ENCODE assay signal across 10 cellular contexts in genomic region chr10:71973777-71974488, GRCh38. TPM values are rescaled to one million over a fixed set of nuclear protein-coding genes. Genes with fewer than 3 reads are reported as not detected.
A peak's percentile ranks its signal among the peaks of the same experiment; 100 is the strongest.
DNase-seq lines count a peak whose midpoint lies in the region; TF ChIP-seq lines count a peak whose summit lies in the region.
"Had no signal": no experiment of that assay in that cellular context is flagged by ENCODE, and none has a peak within 500 bp of the region (broad histone marks: within the 10 kb centered on the region; RNA-seq: fewer than 3 reads in every experiment).

No MANE protein-coding gene starts in this region.

- no peak for TF ChIP-seq CTCF in testis (IDR thresholded peaks at IDR 0.05)

- H3K9me3 ChIP-seq in SJCRH30 (replicated peaks) (no peaks in the 10 kb centered on the region), testis (no peaks in the 10 kb centered on the region)

- H3K4me3 ChIP-seq in SJCRH30 (no peak overlapping the region), testis (no peak overlapping the region)

- H3K36me3 Mint-ChIP-seq in activated naive CD4-positive, alpha-beta T cell treated with anti-CD3 and anti-CD28 coated beads for 36 hours (ENCODE audit: low read depth): no peaks in the 10 kb centered on the region
- no peaks in the 10 kb centered on the region for H3K36me3 Mint-ChIP-seq in activated naive CD4-positive, alpha-beta T cell treated with anti-CD3 and anti-CD28 coated beads, Interleukin-2, amount 10 ng/mL, durations not matched to agents 7 days and 5 days

- H3K27ac ChIP-seq in SJCRH30 (peak overlapping the region; percentile 64), testis (peak overlapping the region; percentile 42 to 77)

- H3K4me3 Mint-ChIP-seq in activated naive CD4-positive, alpha-beta T cell treated with anti-CD3 and anti-CD28 coated beads for 36 hours: no peak overlapping the region
- H3K4me3 Mint-ChIP-seq in activated naive CD4-positive, alpha-beta T cell treated with anti-CD3 and anti-CD28 coated beads, Interleukin-2, amount 10 ng/mL, durations not matched to agents 7 days and 5 days: no peak overlapping the region
- H3K4me3 Mint-ChIP-seq: activated CD4-positive, alpha-beta T cell treated with anti-CD3 and anti-CD28 coated beads, Interleukin-2, amount 10 ng/mL, durations not matched to agents 7 days and 5 days had no signal

- TF ChIP-seq POLR2A in testis (IDR thresholded peaks at IDR 0.05): no peak

- H3K4me1 Mint-ChIP-seq in activated naive CD4-positive, alpha-beta T cell treated with anti-CD3 and anti-CD28 coated beads for 36 hours (ENCODE audit: low read depth): peaks cover 38% of the 10 kb centered on the region
- peaks cover 3% of the 10 kb centered on the region for H3K4me1 Mint-ChIP-seq in activated naive CD4-positive, alpha-beta T cell treated with anti-CD3 and anti-CD28 coated beads, Interleukin-2, amount 10 ng/mL, durations not matched to agents 7 days and 5 days

- H3K9me3 Mint-ChIP-seq in activated naive CD4-positive, alpha-beta T cell treated with anti-CD3 and anti-CD28 coated beads for 36 hours: no peaks in the 10 kb centered on the region
- no peaks in the 10 kb centered on the region for H3K9me3 Mint-ChIP-seq in activated naive CD4-positive, alpha-beta T cell treated with anti-CD3 and anti-CD28 coated beads, Interleukin-2, amount 10 ng/mL, durations not matched to agents 7 days and 5 days
- H3K9me3 Mint-ChIP-seq: activated CD4-positive, alpha-beta T cell treated with anti-CD3 and anti-CD28 coated beads, Interleukin-2, amount 10 ng/mL, durations not matched to agents 7 days and 5 days had no signal

- H3K4me1 ChIP-seq in SJCRH30 (peaks cover 48% of the 10 kb centered on the region), testis (peaks cover 76% of the 10 kb centered on the region)

- WGBS in testis, 2 donors: 68 to 75% methylated on average over 9 of the region's 9 CpGs

- intact Hi-C loops in activated naive CD4-positive, alpha-beta T cell treated with anti-CD3 and anti-CD28 coated beads for 36 hours (cut with micrococcal nuclease): loop anchor here (1.0 kb wide), 1 partner anchor 41 kb away; no protein-coding TSS in a partner anchor
- intact Hi-C loops in testis (cut with DNase I; ENCODE audit: low total_unique reads): no loop called here

- no peaks in the 10 kb centered on the region for H3K36me3 ChIP-seq in SJCRH30
- no peaks in the 10 kb centered on the region for H3K36me3 ChIP-seq in testis (ENCODE audit: low read depth, missing control alignments)

- CTCF ChIA-PET in activated naive CD4-positive, alpha-beta T cell treated with anti-CD3 and anti-CD28 coated beads for 36 hours (lab: Charles Lee): interaction anchor here (0.5 to 1.9 kb wide), 6 partner anchors 10 to 365 kb away, joined by 3 to 12 read pairs (median 3); no protein-coding TSS in a partner anchor
- CTCF ChIA-PET in activated naive CD4-positive, alpha-beta T cell treated with anti-CD3 and anti-CD28 coated beads, Interleukin-2, amount 10 ng/mL, durations not matched to agents 7 days and 5 days (lab: Charles Lee): interaction anchor here (1.5 to 3.2 kb wide), 2 partner anchors 9 to 77 kb away, joined by 5 to 15 read pairs; no protein-coding TSS in a partner anchor

- H3K27me3 ChIP-seq in SJCRH30 (no peaks in the 10 kb centered on the region), testis (no peaks in the 10 kb centered on the region)

- peak; percentile 29 for DNase-seq in activated naive CD4-positive, alpha-beta T cell treated with anti-CD3 and anti-CD28 coated beads for 36 hours
- DNase-seq in activated naive CD4-positive, alpha-beta T cell treated with anti-CD3 and anti-CD28 coated beads, Interleukin-2, amount 10 ng/mL, durations not matched to agents 7 days and 5 days: no peak
- no peak for DNase-seq in SJCRH30
- DNase-seq in medulla oblongata (ENCODE audit: extremely low spot score): peak; percentile 6
- no peak for DNase-seq in testis
- no peak for DNase-seq in NOMO-1 treated with DMSO at 0.1 percent for 48 hours (lab: John Stamatoyannopoulos, UW; ENCODE audit: unreplicated experiment)
- no peak for DNase-seq in NCI-H69 (lab: John Stamatoyannopoulos, UW)
- no peak for DNase-seq in NCI-H1694 (lab: John Stamatoyannopoulos, UW)
- DNase-seq: activated CD4-positive, alpha-beta T cell treated with anti-CD3 and anti-CD28 coated beads, Interleukin-2, amount 10 ng/mL, durations not matched to agents 7 days and 5 days; NCI-H510A treated with DMSO at 0.1 percent for 48 hours had no signal

- no peaks in the 10 kb centered on the region for H3K27me3 Mint-ChIP-seq in activated naive CD4-positive, alpha-beta T cell treated with anti-CD3 and anti-CD28 coated beads for 36 hours (ENCODE audit: low read depth)
- no peaks in the 10 kb centered on the region for H3K27me3 Mint-ChIP-seq in activated naive CD4-positive, alpha-beta T cell treated with anti-CD3 and anti-CD28 coated beads, Interleukin-2, amount 10 ng/mL, durations not matched to agents 7 days and 5 days
- H3K27me3 Mint-ChIP-seq: activated CD4-positive, alpha-beta T cell treated with anti-CD3 and anti-CD28 coated beads, Interleukin-2, amount 10 ng/mL, durations not matched to agents 7 days and 5 days had no signal

- H3K27ac Mint-ChIP-seq in activated naive CD4-positive, alpha-beta T cell treated with anti-CD3 and anti-CD28 coated beads for 36 hours: peak overlapping the region; percentile 38
- H3K27ac Mint-ChIP-seq in activated naive CD4-positive, alpha-beta T cell treated with anti-CD3 and anti-CD28 coated beads, Interleukin-2, amount 10 ng/mL, durations not matched to agents 7 days and 5 days: no peak overlapping the region
- H3K27ac Mint-ChIP-seq: activated CD4-positive, alpha-beta T cell treated with anti-CD3 and anti-CD28 coated beads, Interleukin-2, amount 10 ng/mL, durations not matched to agents 7 days and 5 days had no signal

RNA-seq across cellular contexts. Expression of gene CHST3, which starts 9.7 kb away (rescaled TPM):
- total RNA-seq in activated naive CD4-positive, alpha-beta T cell treated with anti-CD3 and anti-CD28 coated beads for 36 hours: under 1 TPM; 0.55 to 0.57 TPM
- 10.1 and 10.4 TPM in 2 replicates for total RNA-seq in SJCRH30 (2014; rRNA removed; shearing (Covaris generic))
- 100 to 1,000 TPM; 107 to 218 TPM for total RNA-seq in testis
- polyA plus RNA-seq in testis (ENCODE audit: insufficient read depth, low read depth, low replicate concordance): 55.3 TPM

Comparison
In these comparisons a context has a peak if more than half of its experiments do, and no peak if none do; other contexts are left out.
1. DNase-seq: peak in activated naive CD4-positive, alpha-beta T cell treated with anti-CD3 and anti-CD28 coated beads for 36 hours (single experiment) and medulla oblongata (single experiment); none in activated naive CD4-positive, alpha-beta T cell treated with anti-CD3 and anti-CD28 coated beads, Interleukin-2, amount 10 ng/mL, durations not matched to agents 7 days and 5 days (single experiment), SJCRH30 (0 of 2), testis (single experiment), NOMO-1 treated with DMSO at 0.1 percent for 48 hours (single experiment), NCI-H69 (single experiment) and NCI-H1694 (single experiment).